8 cellular contexts compared by ENCODE assay signal in the genomic region with DNA sequence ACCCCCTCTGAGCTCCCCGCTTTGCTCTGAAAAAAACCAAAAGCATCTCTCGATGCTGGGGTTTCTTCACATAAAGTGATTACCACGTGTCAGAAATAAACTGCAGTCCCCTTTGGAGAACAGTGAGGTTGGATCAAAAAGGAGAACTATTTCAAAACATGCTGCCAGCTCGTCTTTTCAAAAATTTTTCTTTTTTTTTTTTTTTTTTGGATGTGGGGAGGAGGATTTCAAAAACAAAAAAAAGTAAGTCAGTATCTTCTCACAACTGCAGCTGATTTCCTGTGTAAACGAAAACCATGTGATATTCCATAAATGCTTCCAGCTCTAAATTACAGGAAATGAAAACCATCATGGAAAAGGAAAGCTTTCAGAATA.
DNase-seq lines count a peak whose midpoint lies in the region; ATAC-seq and TF ChIP-seq lines count a peak whose summit lies in the region.

No MANE protein-coding gene starts in this region.

- WGBS in mesendoderm (ENCODE audit: extremely low coverage, insufficient coverage, low lambda C conversion rate) = no CpG with 5 or more reads among the region's 5 CpGs
- under 1% methylated on average over 5 of the region's 5 CpGs for WGBS in urinary bladder

- peak overlapping the region; percentile 15 for H3K27ac ChIP-seq in CD4-positive, CD25-positive, alpha-beta regulatory T cell (ENCODE audit: insufficient read depth, low read length, poor library complexity, severe bottlenecking)
- H3K27ac ChIP-seq in mesendoderm (ENCODE audit: low read depth, low read length) (no peak overlapping the region), urinary bladder (ENCODE audit: low read depth) (peak overlapping the region; percentile 93)

- no peak overlapping the region for H4K5ac ChIP-seq in mesendoderm (ENCODE audit: low read length)

- H2BK15ac ChIP-seq in mesendoderm (replicated peaks; ENCODE audit: low read depth) = no peak overlapping the region

- H3K9me3 Mint-ChIP-seq in CD4-positive, CD25-positive, alpha-beta regulatory T cell = no peaks in the 10 kb centered on the region
- H3K9me3 Mint-ChIP-seq in dendritic cell treated with granulocyte-macrophage colony-stimulating factor and Interleukin-4, amounts not matched to agents 40 ng/mL and 50 ng/mL, for 4 days = no peaks in the 10 kb centered on the region

- peak overlapping the region; percentile 42 for H3K18ac ChIP-seq in mesendoderm (ENCODE audit: low read length)

- H2BK5ac ChIP-seq in mesendoderm (ENCODE audit: low read length) = no peak overlapping the region

- no peaks in the 10 kb centered on the region for H3K79me1 ChIP-seq in mesendoderm (ENCODE audit: low read length)

- H3K4me1 Mint-ChIP-seq in CD4-positive, CD25-positive, alpha-beta regulatory T cell = peaks cover 0 to 18% (median 12%) of the 10 kb centered on the region in 4 donors
- H3K4me1 Mint-ChIP-seq in dendritic cell treated with granulocyte-macrophage colony-stimulating factor and Interleukin-4, amounts not matched to agents 40 ng/mL and 50 ng/mL, for 4 days (ENCODE audit: low read depth) = peaks cover 22% of the 10 kb centered on the region

- peak overlapping the region in 2 of 3 donors; percentile 85 to 89 for H3K27ac Mint-ChIP-seq in CD4-positive, CD25-positive, alpha-beta regulatory T cell
- peak overlapping the region; percentile 30 for H3K27ac Mint-ChIP-seq in dendritic cell treated with granulocyte-macrophage colony-stimulating factor and Interleukin-4, amounts not matched to agents 40 ng/mL and 50 ng/mL, for 4 days

- H3K4me2 ChIP-seq in mesendoderm (ENCODE audit: low read length) = peak overlapping the region; percentile 42

- peak overlapping the region; percentile 78 for H3K4me3 ChIP-seq in CD4-positive, CD25-positive, alpha-beta regulatory T cell (ENCODE audit: low read depth, low read length)
- H3K4me3 ChIP-seq in NB4 (ENCODE audit: low read depth, low read length) (peak overlapping the region; percentile 54), mesendoderm (ENCODE audit: low read length) (peak overlapping the region; percentile 39), urinary bladder (ENCODE audit: low read depth, low read length) (peak overlapping the region; percentile 59)

- H3K36me3 Mint-ChIP-seq in CD4-positive, CD25-positive, alpha-beta regulatory T cell = no peaks in the 10 kb centered on the region
- no peaks in the 10 kb centered on the region for H3K36me3 Mint-ChIP-seq in dendritic cell treated with granulocyte-macrophage colony-stimulating factor and Interleukin-4, amounts not matched to agents 40 ng/mL and 50 ng/mL, for 4 days (ENCODE audit: low read depth)

- peak overlapping the region; percentile 70 for H3K4ac ChIP-seq in mesendoderm (ENCODE audit: low read depth, low read length)

- H4K8ac ChIP-seq in mesendoderm (ENCODE audit: low read depth, low read length) = no peak overlapping the region

- no peak for ATAC-seq in CD4-positive, CD25-positive, alpha-beta regulatory T cell (ENCODE audit: low read depth in 2 of 2)
- ATAC-seq in GM18517 (IDR thresholded peaks at IDR 0.05; ENCODE audit: unreplicated experiment) (no peak), HG02798 (IDR thresholded peaks at IDR 0.05; ENCODE audit: poor library complexity, unreplicated experiment) (no peak)

- H2AK5ac ChIP-seq in mesendoderm (ENCODE audit: low read length) = no peak overlapping the region

- no peak overlapping the region for H3K23ac ChIP-seq in mesendoderm (ENCODE audit: low read length)

- no peaks in the 10 kb centered on the region for H3K36me3 ChIP-seq in CD4-positive, CD25-positive, alpha-beta regulatory T cell (ENCODE audit: control insufficient read depth, insufficient read depth, low read length)
- H3K36me3 ChIP-seq in mesendoderm (ENCODE audit: control insufficient read depth, insufficient read depth, low read length) (no peaks in the 10 kb centered on the region), urinary bladder (ENCODE audit: insufficient read depth) (no peaks in the 10 kb centered on the region)

- no peak for TF ChIP-seq CTCF in NB4 (IDR thresholded peaks at IDR 0.05; ENCODE audit: low read depth, low read length)

- H3K9me3 ChIP-seq in CD4-positive, CD25-positive, alpha-beta regulatory T cell (ENCODE audit: control insufficient read depth in 2 of 2, low read length in 2 of 2) = no peaks in the 10 kb centered on the region

- TF ChIP-seq POLR2A in NB4 (IDR thresholded peaks at IDR 0.05; ENCODE audit: extremely low read depth, insufficient read length) = no peak

- no peaks in the 10 kb centered on the region for H3K27me3 ChIP-seq in CD4-positive, CD25-positive, alpha-beta regulatory T cell (ENCODE audit: control insufficient read depth, insufficient read depth, low read length)
- no peaks in the 10 kb centered on the region for H3K27me3 ChIP-seq in mesendoderm (ENCODE audit: insufficient read depth, low read length, poor library complexity)

- no peak overlapping the region for H2BK120ac ChIP-seq in mesendoderm (ENCODE audit: low read depth, low read length)

- H3K79me2 ChIP-seq in mesendoderm (ENCODE audit: control insufficient read depth, insufficient read depth, low read length) = no peaks in the 10 kb centered on the region

- peak overlapping the region; percentile 66 for H3K56ac ChIP-seq in mesendoderm (ENCODE audit: low read length)

- DNase-seq in CD4-positive, CD25-positive, alpha-beta regulatory T cell = peak in 1 of 3 donors; percentile 20
- DNase-seq in NB4 (ENCODE audit: low read depth) (peak; percentile 50), mesendoderm (no peak), NCI-H2029 (lab: John Stamatoyannopoulos, UW) (no peak)

- peak overlapping the region; percentile 85 to 92 (median 86) for H3K4me3 Mint-ChIP-seq in CD4-positive, CD25-positive, alpha-beta regulatory T cell
- H3K4me3 Mint-ChIP-seq in dendritic cell treated with granulocyte-macrophage colony-stimulating factor and Interleukin-4, amounts not matched to agents 40 ng/mL and 50 ng/mL, for 4 days = peak overlapping the region; percentile 76

- no peaks in the 10 kb centered on the region for H3K27me3 Mint-ChIP-seq in CD4-positive, CD25-positive, alpha-beta regulatory T cell
- H3K27me3 Mint-ChIP-seq in dendritic cell treated with granulocyte-macrophage colony-stimulating factor and Interleukin-4, amounts not matched to agents 40 ng/mL and 50 ng/mL, for 4 days = peaks cover 8% of the 10 kb centered on the region

- intact Hi-C loops in dendritic cell treated with granulocyte-macrophage colony-stimulating factor and Interleukin-4, amounts not matched to agents 40 ng/mL and 50 ng/mL, for 4 days (cut with micrococcal nuclease) = loop anchor here (2.0 to 5.0 kb wide), 2 partner anchors 706 to 1023 kb away; no protein-coding TSS in a partner anchor

- H3K9ac ChIP-seq in mesendoderm (ENCODE audit: low read length) = peak overlapping the region; percentile 60

- peaks cover 23% of the 10 kb centered on the region for H3K4me1 ChIP-seq in CD4-positive, CD25-positive, alpha-beta regulatory T cell (ENCODE audit: control insufficient read depth, insufficient read depth, low read length, poor library complexity, severe bottlenecking)
- H3K4me1 ChIP-seq in mesendoderm (ENCODE audit: control insufficient read depth, low read depth, low read length) (no peaks in the 10 kb centered on the region), urinary bladder (ENCODE audit: insufficient read depth) (no peaks in the 10 kb centered on the region)
